Comparison of ENCODE assay signal across 16 cellular contexts in the genomic region with DNA sequence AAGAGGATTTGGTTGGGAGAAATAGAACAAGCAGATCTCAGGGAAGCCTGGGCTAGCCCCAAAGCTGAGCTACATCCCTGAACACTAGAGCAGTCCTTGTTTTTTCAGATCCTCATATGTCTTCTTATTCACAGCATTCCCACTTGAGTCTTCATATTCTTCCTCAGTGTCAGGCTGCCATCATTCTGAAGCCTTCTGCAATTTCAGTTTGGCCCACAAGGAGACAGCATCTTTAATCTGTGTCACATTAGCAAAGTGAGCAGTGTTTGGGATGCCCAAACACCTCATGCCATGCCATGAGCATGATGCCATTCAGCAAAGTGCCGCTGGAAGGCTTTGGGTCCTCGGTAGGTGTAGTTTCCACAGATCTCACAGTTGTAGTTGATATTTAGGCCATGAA. TPM values are rescaled to one million over a fixed set of nuclear protein-coding genes. Genes with fewer than 3 reads are reported as not detected.
DNase-seq lines count a peak whose midpoint lies in the region; ATAC-seq and TF ChIP-seq lines count a peak whose summit lies in the region.
"Had no signal": no experiment of that assay in that cellular context is flagged by ENCODE, and none has a peak within 500 bp of the region (broad histone marks: within the 10 kb centered on the region; RNA-seq: fewer than 3 reads in every experiment).

No MANE protein-coding gene starts in this region.

- no peak overlapping the region for H3K4me3 Mint-ChIP-seq in neural progenitor cell
- no peak overlapping the region for H3K4me3 Mint-ChIP-seq in MCF 10A (ENCODE audit: unreplicated experiment)
- H3K4me3 Mint-ChIP-seq: CD8-positive, alpha-beta T cell; T-cell had no signal

- H4K20me1 ChIP-seq in PC-3 (ENCODE audit: low read length) (no peaks in the 10 kb centered on the region), neural progenitor cell (ENCODE audit: low read depth) (no peaks in the 10 kb centered on the region)

- peaks cover 4% of the 10 kb centered on the region for H3K27me3 Mint-ChIP-seq in neural progenitor cell (ENCODE audit: insufficient read depth, low read depth)
- peaks cover 15% of the 10 kb centered on the region for H3K27me3 Mint-ChIP-seq in MCF 10A (ENCODE audit: insufficient read depth, unreplicated experiment)
- H3K27me3 Mint-ChIP-seq: T-cell had no signal

- H3K4me1 Mint-ChIP-seq in neural progenitor cell (peaks cover 6% of the 10 kb centered on the region), MCF 10A (ENCODE audit: insufficient read depth, unreplicated experiment) (no peaks in the 10 kb centered on the region)
- H3K4me1 Mint-ChIP-seq: T-cell had no signal

- no peaks in the 10 kb centered on the region for H3K9me3 Mint-ChIP-seq in neural progenitor cell
- H3K9me3 Mint-ChIP-seq in MCF 10A (ENCODE audit: unreplicated experiment), result no peaks in the 10 kb centered on the region
- H3K9me3 Mint-ChIP-seq: CD8-positive, alpha-beta T cell; T-cell had no signal

- TF ChIP-seq CTCF in GM12872 (IDR thresholded peaks at IDR 0.05; ENCODE audit: insufficient read depth, low read depth, low read length) (peak; percentile 37; the same call in 2 of the 3 replicates), PC-3 (conservative IDR thresholded peaks at IDR 0.05; ENCODE audit: low read depth, low read length) (peak; percentile 44; the same call in 1 of the 2 replicates), choroid plexus epithelial cell (conservative IDR thresholded peaks at IDR 0.05; ENCODE audit: low read depth, low read length) (peak; percentile 17), neural progenitor cell (IDR thresholded peaks at IDR 0.05) (peak; percentile 17), MCF 10A (IDR thresholded peaks at IDR 0.05; ENCODE audit: unreplicated experiment) (no peak)

- DNase-seq in PC-3 (peak; percentile 17), choroid plexus epithelial cell (ENCODE audit: low read depth) (no peak), neural progenitor cell (ENCODE audit: low spot score) (no peak), occipital lobe (lab: John Stamatoyannopoulos, UW) (no peak), sciatic nerve (ENCODE audit: low spot score) (no peak), MCF 10A (ENCODE audit: unreplicated experiment) (no peak)
- DNase-seq: CD8-positive, alpha-beta T cell; MG63; NCI-H1105 treated with DMSO at 0.1 percent for 48 hours; NCI-H187 treated with DMSO at 0.1 percent for 48 hours; NCI-H2171 treated with DMSO at 0.1 percent for 48 hours; RPMI8226; SJCRH30; T-cell had no signal

- H3K9me3 ChIP-seq in PC-3 (ENCODE audit: low read length) (no peaks in the 10 kb centered on the region), neural progenitor cell (ENCODE audit: low read depth) (no peaks in the 10 kb centered on the region)
- H3K9me3 ChIP-seq: MG63, SJCRH30 had no signal

- CTCF ChIA-PET in PC-3 (lab: Charles Lee), result no interaction called here
- CTCF ChIA-PET in MCF 10A (lab: Yijun Ruan, JAX), result interaction anchor here (0.7 to 1.9 kb wide), 5 partner anchors 22 to 113 kb away, joined by 3 to 7 read pairs (median 3); no protein-coding TSS in a partner anchor

- H3K9me2 ChIP-seq in PC-3 (replicated peaks; ENCODE audit: low read length), result no peaks in the 10 kb centered on the region

- H3K9ac ChIP-seq in PC-3 (ENCODE audit: low read length) (no peak overlapping the region), neural progenitor cell (no peak overlapping the region)
- H3K9ac ChIP-seq: KMS-11 had no signal

- no peaks in the 10 kb centered on the region for H3K4me1 ChIP-seq in PC-3 (ENCODE audit: insufficient read depth, low read length)
- H3K4me1 ChIP-seq in neural progenitor cell, result peaks cover 15% of the 10 kb centered on the region
- H3K4me1 ChIP-seq: SJCRH30 had no signal

- H3K36me3 ChIP-seq in PC-3 (ENCODE audit: low read depth, low read length) (peaks cover 57% of the 10 kb centered on the region), neural progenitor cell (no peaks in the 10 kb centered on the region)
- H3K36me3 ChIP-seq: MG63, SJCRH30 had no signal

- ATAC-seq in PC-3 (0 out of 2 replicates have a peak, but pooled peaks have one; percentile 20), sciatic nerve (no peak)
- ATAC-seq: CD8-positive, alpha-beta T cell; T-cell had no signal

- BruUV-seq in PC-3 (replicated peaks; lab: Mats Ljungman, UMichigan) (no TSS peak), MCF 10A (replicated peaks; lab: Mats Ljungman, UMichigan) (no TSS peak)

- no peak overlapping the region for H3K27ac Mint-ChIP-seq in neural progenitor cell
- H3K27ac Mint-ChIP-seq in MCF 10A (ENCODE audit: low read depth, unreplicated experiment), result no peak overlapping the region
- H3K27ac Mint-ChIP-seq: CD8-positive, alpha-beta T cell; T-cell had no signal

- POLR2A ChIA-PET in PC-3 (lab: Charles Lee; ENCODE audit: unreplicated experiment), result no interaction called here
- POLR2A ChIA-PET in MCF 10A (lab: Yijun Ruan, JAX), result no interaction called here

- no peak overlapping the region for H3K4me3 ChIP-seq in PC-3 (ENCODE audit: low read length)
- no peak overlapping the region for H3K4me3 ChIP-seq in choroid plexus epithelial cell (ENCODE audit: low read depth, low read length)
- no peak overlapping the region for H3K4me3 ChIP-seq in neural progenitor cell
- H3K4me3 ChIP-seq: MG63, SJCRH30 had no signal

- no peaks in the 10 kb centered on the region for H3K79me2 ChIP-seq in PC-3 (ENCODE audit: low read length)
- H3K79me2 ChIP-seq in neural progenitor cell (ENCODE audit: low read depth), result no peaks in the 10 kb centered on the region

- intact Hi-C loops in PC-3 (cut with micrococcal nuclease), result no loop called here
- intact Hi-C loops in sciatic nerve (cut with DNase I), result no loop called here
- intact Hi-C loops in MCF 10A (cut with micrococcal nuclease), result no loop called here

- H3K4me2 ChIP-seq in PC-3 (ENCODE audit: low read length), result no peak overlapping the region
- H3K4me2 ChIP-seq in neural progenitor cell, result no peak overlapping the region
- H3K4me2 ChIP-seq: KMS-11 had no signal

- H2AFZ ChIP-seq in PC-3 (ENCODE audit: low read length) (no peak overlapping the region), neural progenitor cell (replicated peaks) (no peak overlapping the region)

- H3F3A ChIP-seq in PC-3 (ENCODE audit: low read length, unreplicated experiment), result no peaks in the 10 kb centered on the region
- H3F3A ChIP-seq in neural progenitor cell (ENCODE audit: low read depth), result peaks cover 9% of the 10 kb centered on the region

- H3K36me3 Mint-ChIP-seq in neural progenitor cell (peaks cover 29% of the 10 kb centered on the region), MCF 10A (ENCODE audit: insufficient read depth, unreplicated experiment) (peaks cover 5% of the 10 kb centered on the region)

- H3K27ac ChIP-seq in PC-3 (ENCODE audit: low read length) (no peak overlapping the region), neural progenitor cell (no peak overlapping the region)
- H3K27ac ChIP-seq: KMS-11, SJCRH30 had no signal

- H3K27me3 ChIP-seq in PC-3 (ENCODE audit: low read length), result no peaks in the 10 kb centered on the region
- H3K27me3 ChIP-seq in neural progenitor cell, result no peaks in the 10 kb centered on the region
- H3K27me3 ChIP-seq: MG63, SJCRH30 had no signal

RNA-seq across cellular contexts. Expression of a gene that starts 56.6 kb away (rescaled TPM):
- 0.23 and 0.26 TPM in 2 replicates for total RNA-seq in PC-3 (2014; rRNA removed)
- 0.12 TPM in 1 of 2 replicates, not detected in the other for total RNA-seq in neural progenitor cell (ENCODE audit: low replicate concordance)
- total RNA-seq in occipital lobe, result 54.4 TPM
- total RNA-seq in sciatic nerve, result 1.2 TPM
- total RNA-seq in MCF 10A (2022), result 1.2 and 3.3 TPM in 2 replicates
- total RNA-seq: CD8-positive, alpha-beta T cell; T-cell had no signal

Comparison
In these comparisons a context has a peak if more than half of its experiments do, and no peak if none do; other contexts are left out.
1. RNA of a gene that starts 56.6 kb away (total RNA-seq): 54.4 TPM in occipital lobe (single experiment); 1.2 TPM in sciatic nerve (single experiment), 1.2 to 3.3 TPM in MCF 10A, 0.23 to 0.26 TPM in PC-3 and 0.12 TPM in neural progenitor cell; every median in the first group is over 10 times any median in the second.